In genomic region chr19:48925240-48925843, GRCh38 we compare ENCODE assay signal across 15 cellular contexts. TPM values are rescaled to one million over a fixed set of nuclear protein-coding genes. Genes with fewer than 3 reads are reported as not detected.
DNase-seq lines count a peak whose midpoint lies in the region; ATAC-seq and TF ChIP-seq lines count a peak whose summit lies in the region.
"Had no signal": no experiment of that assay in that cellular context is flagged by ENCODE, and none has a peak within 500 bp of the region (broad histone marks: within the 10 kb centered on the region; RNA-seq: fewer than 3 reads in every experiment).

No MANE protein-coding gene starts in this region.

- no peaks in the 10 kb centered on the region for H3K79me1 ChIP-seq in mesendoderm (ENCODE audit: low read length)

- no peak overlapping the region for H3K4me2 ChIP-seq in mesendoderm (ENCODE audit: low read length)

- no peak overlapping the region for H4K8ac ChIP-seq in mesendoderm (ENCODE audit: low read depth, low read length)

- H3K27me3 ChIP-seq in mesendoderm (ENCODE audit: insufficient read depth, low read length, poor library complexity) = no peaks in the 10 kb centered on the region
- H3K27me3 ChIP-seq: vagina had no signal

- no peak overlapping the region for H2AK5ac ChIP-seq in mesendoderm (ENCODE audit: low read length)

- no peak overlapping the region for H3K9ac ChIP-seq in mesendoderm (ENCODE audit: low read length)

- no peak for TF ChIP-seq CTCF in AG10803 (conservative IDR thresholded peaks at IDR 0.05; ENCODE audit: low read length)
- TF ChIP-seq CTCF in cardiac fibroblast (IDR thresholded peaks at IDR 0.05; ENCODE audit: low read depth, low read length) = no peak

- H2BK120ac ChIP-seq in mesendoderm (ENCODE audit: low read depth, low read length) = no peak overlapping the region

- H3K79me2 ChIP-seq in mesendoderm (ENCODE audit: control insufficient read depth, insufficient read depth, low read length) = no peaks in the 10 kb centered on the region

- DNase-seq in AG10803 (ENCODE audit: low read depth) = peak; percentile 73
- peak; percentile 68 for DNase-seq in LoVo (ENCODE audit: low spot score)
- peak; percentile 67 to 85 for DNase-seq in cardiac fibroblast (ENCODE audit: low read depth in 2 of 2)
- peak; percentile 26 for DNase-seq in mesendoderm
- DNase-seq in T-helper 1 cell = no peak
- no peak for DNase-seq in NCI-H1048 (lab: John Stamatoyannopoulos, UW)
- DNase-seq: activated CD8-positive, alpha-beta memory T cell treated with anti-CD3 and anti-CD28 coated beads for 24 hours; activated naive CD8-positive, alpha-beta T cell treated with anti-CD3 and anti-CD28 coated beads, Interleukin-2, amount 50 U/mL, for 24 hours; left ventricle myocardium superior; NCI-H2227 treated with DMSO at 0.1 percent for 48 hours; posterior cingulate gyrus had no signal

- no peak overlapping the region for H3K4ac ChIP-seq in mesendoderm (ENCODE audit: low read depth, low read length)

- peaks cover 2% of the 10 kb centered on the region for H3K36me3 ChIP-seq in mesendoderm (ENCODE audit: control insufficient read depth, insufficient read depth, low read length)

- WGBS in mesendoderm (ENCODE audit: extremely low coverage, insufficient coverage, low lambda C conversion rate) = no CpG with 5 or more reads among the region's 11 CpGs

- H3K56ac ChIP-seq in mesendoderm (ENCODE audit: low read length) = no peak overlapping the region

- H3K4me3 ChIP-seq in AG10803 (ENCODE audit: low read length) (no peak overlapping the region), cardiac fibroblast (replicated peaks in 1 of 2; ENCODE audit: low read depth in 2 of 2, low read length in 2 of 2) (no peak overlapping the region), mesendoderm (ENCODE audit: low read length) (no peak overlapping the region)
- H3K4me3 ChIP-seq: vagina had no signal

- no peaks in the 10 kb centered on the region for H3K4me1 ChIP-seq in mesendoderm (ENCODE audit: control insufficient read depth, low read depth, low read length)

- no peak overlapping the region for H3K23ac ChIP-seq in mesendoderm (ENCODE audit: low read length)

- H2BK5ac ChIP-seq in mesendoderm (ENCODE audit: low read length) = no peak overlapping the region

- ATAC-seq in GM18861 (IDR thresholded peaks at IDR 0.05; ENCODE audit: unreplicated experiment) (no peak), GM21737 (IDR thresholded peaks at IDR 0.05; ENCODE audit: unreplicated experiment) (no peak)
- ATAC-seq: activated naive CD8-positive, alpha-beta T cell treated with anti-CD3 and anti-CD28 coated beads, Interleukin-2, amount 50 U/mL, for 24 hours; left ventricle myocardium superior had no signal

- no peak overlapping the region for H3K18ac ChIP-seq in mesendoderm (ENCODE audit: low read length)

- no peak overlapping the region for H3K27ac ChIP-seq in mesendoderm (ENCODE audit: low read depth, low read length)

- no peak overlapping the region for H4K5ac ChIP-seq in mesendoderm (ENCODE audit: low read length)

- H2BK15ac ChIP-seq in mesendoderm (replicated peaks; ENCODE audit: low read depth) = no peak overlapping the region

RNA-seq across cellular contexts. Expression of gene DHDH, which starts 8.2 kb away (rescaled TPM):
- 0.27 TPM for polyA plus RNA-seq in mesendoderm (2013, experiment 1 of 2)
- 0.36 TPM for polyA plus RNA-seq in mesendoderm (2013, experiment 2 of 2)
- polyA plus RNA-seq: endothelial cell of umbilical vein had no signal

RNA-seq across cellular contexts. Expression of gene NUCB1, which starts 25.2 kb away (rescaled TPM):
- 53.7 TPM for polyA plus RNA-seq in mesendoderm (2013, experiment 1 of 2)
- 51.7 TPM for polyA plus RNA-seq in mesendoderm (2013, experiment 2 of 2)

RNA-seq across cellular contexts. Expression of gene TULP2, which starts 26.8 kb away (rescaled TPM):
- 0.31 TPM for polyA plus RNA-seq in mesendoderm (2013, experiment 1 of 2)
- polyA plus RNA-seq in mesendoderm (2013, experiment 2 of 2) = 0.21 TPM

RNA-seq across cellular contexts. Expression of gene BAX, which starts 29.3 kb away (rescaled TPM):
- polyA plus RNA-seq in mesendoderm (2013, experiment 1 of 2) = 77.7 TPM
- 82.3 TPM for polyA plus RNA-seq in mesendoderm (2013, experiment 2 of 2)

RNA-seq across cellular contexts. Expression of gene FTL, which starts 39.8 kb away (rescaled TPM):
- 2,631 TPM for polyA plus RNA-seq in mesendoderm (2013, experiment 1 of 2)
- polyA plus RNA-seq in mesendoderm (2013, experiment 2 of 2) = 2,464 TPM

Comparison
In these comparisons a context has a peak if more than half of its experiments do, and no peak if none do; other contexts are left out.
1. DNase-seq: peak in AG10803 (single experiment), LoVo (single experiment), cardiac fibroblast (2 of 2) and mesendoderm (single experiment); none in T-helper 1 cell (0 of 5) and NCI-H1048 (single experiment).